Comparison of ENCODE assay signal across 11 cellular contexts in the genomic region with DNA sequence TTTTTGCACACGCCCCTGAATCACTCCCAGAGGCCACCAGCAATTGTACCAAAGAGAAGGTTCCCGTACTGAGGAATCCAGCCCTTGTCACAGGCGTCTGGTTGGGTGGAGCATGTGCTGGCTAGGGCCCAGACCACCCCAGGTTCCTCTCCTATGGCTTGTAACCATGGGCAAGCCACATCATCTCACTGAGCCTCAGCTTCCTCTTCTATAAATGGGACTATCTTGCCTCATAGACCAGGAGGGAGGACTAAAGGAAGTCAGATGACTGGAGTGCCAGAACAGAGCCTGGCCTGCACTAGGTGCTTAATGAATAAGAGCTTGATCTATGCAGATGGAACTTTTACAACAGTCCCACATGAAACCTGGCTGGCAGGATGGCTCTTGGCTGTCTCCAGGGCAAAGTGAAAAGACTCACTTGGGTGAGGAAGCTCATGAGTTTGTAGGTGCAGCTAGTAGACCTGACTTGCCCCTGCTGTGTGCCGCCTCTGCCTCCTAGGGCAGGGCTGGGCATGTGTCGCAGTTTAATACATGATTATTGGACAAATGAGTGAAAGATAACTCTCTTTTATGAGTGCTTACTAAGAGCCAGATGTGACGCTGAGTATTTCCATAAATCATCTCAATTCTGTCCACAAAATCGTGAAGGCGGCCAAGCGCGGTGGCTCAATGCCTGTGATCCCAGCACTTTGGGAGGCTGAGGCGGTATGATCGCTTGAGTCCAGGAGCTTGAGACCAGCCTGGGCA. TPM values are rescaled to one million over a fixed set of nuclear protein-coding genes. Genes with fewer than 3 reads are reported as not detected.
DNase-seq lines count a peak whose midpoint lies in the region; ATAC-seq, FAIRE-seq and TF ChIP-seq lines count a peak whose summit lies in the region.
"Had no signal": no experiment of that assay in that cellular context is flagged by ENCODE, and none has a peak within 500 bp of the region (broad histone marks: within the 10 kb centered on the region; RNA-seq: fewer than 3 reads in every experiment).

No MANE protein-coding gene starts in this region.

- DNase-seq in A549 (ENCODE audit: low read depth in 1 of 2, low spot score in 1 of 2) (no peak), NB4 (ENCODE audit: low read depth) (peak; percentile 95), epithelial cell of esophagus (ENCODE audit: low read depth) (peak; percentile 19), myocyte (ENCODE audit: low read depth) (peak; percentile 78), HuH-7.5 (ENCODE audit: low spot score) (no peak), progenitor cell of endocrine pancreas (ENCODE audit: low spot score, unreplicated experiment) (no peak)
- DNase-seq: activated gamma-delta T cell treated with Interleukin-2 at 50 U/mL for 16 hours; stimulated activated CD4-positive, alpha-beta T cell treated with anti-CD3 and anti-CD28 coated beads, Interleukin-15, amount 100 ng/mL, for 24 hours had no signal

- TF ChIP-seq EP300 in A549 (IDR thresholded peaks at IDR 0.05): no peak

- H3K4me3 ChIP-seq in A549: no peak overlapping the region
- no peak overlapping the region for H3K4me3 ChIP-seq in NB4 (ENCODE audit: low read depth, low read length)
- H3K4me3 ChIP-seq in epithelial cell of esophagus (ENCODE audit: low read length): no peak overlapping the region

- no peaks in the 10 kb centered on the region for H3K9me3 Mint-ChIP-seq in progenitor cell of endocrine pancreas (ENCODE audit: low read depth)
- H3K9me3 Mint-ChIP-seq: CD8-positive, alpha-beta T cell had no signal

- WGBS in A549 (ENCODE audit: missing lambda C conversion rate): 92% methylated on average over 12 of the region's 12 CpGs

- no peak overlapping the region for H3K27ac Mint-ChIP-seq in progenitor cell of endocrine pancreas
- H3K27ac Mint-ChIP-seq: CD8-positive, alpha-beta T cell had no signal

- H3K4me2 ChIP-seq in A549: no peak overlapping the region

- no peak for TF ChIP-seq CTCF in A549 (IDR thresholded peaks at IDR 0.05)
- TF ChIP-seq CTCF in NB4 (IDR thresholded peaks at IDR 0.05; ENCODE audit: low read depth, low read length): no peak
- no peak for TF ChIP-seq CTCF in epithelial cell of esophagus (IDR thresholded peaks at IDR 0.05; ENCODE audit: insufficient read depth, low read depth, low read length, missing control alignments)
- TF ChIP-seq CTCF in progenitor cell of endocrine pancreas (IDR thresholded peaks at IDR 0.05; ENCODE audit: unreplicated experiment): no peak

- CTCF ChIA-PET in A549 (lab: Yijun Ruan, JAX): interaction anchor here (0.6 to 5.1 kb wide), 7 partner anchors 8 to 269 kb away, joined by 3 to 34 read pairs (median 11); no protein-coding TSS in a partner anchor

- H3K4me3 Mint-ChIP-seq in progenitor cell of endocrine pancreas (ENCODE audit: low read depth): no peak overlapping the region
- H3K4me3 Mint-ChIP-seq: CD8-positive, alpha-beta T cell had no signal

- FAIRE-seq in A549 (lab: Jason Lieb, UNC): no peak

- POLR2A ChIA-PET in A549 (lab: Yijun Ruan, JAX): no interaction called here

- H3K36me3 Mint-ChIP-seq in progenitor cell of endocrine pancreas (ENCODE audit: insufficient read depth): peaks cover 18% of the 10 kb centered on the region

- TF ChIP-seq RAD21 in A549 (conservative IDR thresholded peaks at IDR 0.05 in 1 of 2, IDR thresholded peaks at IDR 0.05 in 1 of 2): no peak

- peaks cover 14% of the 10 kb centered on the region for H3K4me1 Mint-ChIP-seq in progenitor cell of endocrine pancreas (ENCODE audit: low read depth)

- H3K27ac ChIP-seq in A549: peak overlapping the region in 1 of 2 experiments; percentile 58; a peak in 3 of 6 replicates

- H3K27me3 Mint-ChIP-seq in progenitor cell of endocrine pancreas: no peaks in the 10 kb centered on the region

- H3K9me3 ChIP-seq in A549: no peaks in the 10 kb centered on the region

- peak; percentile 7; a peak in 3 of 6 replicates for ATAC-seq in A549
- ATAC-seq in HG02610 (IDR thresholded peaks at IDR 0.05; ENCODE audit: unreplicated experiment): no peak
- no peak for ATAC-seq in GM18858 (IDR thresholded peaks at IDR 0.05; ENCODE audit: unreplicated experiment)
- ATAC-seq: CD8-positive, alpha-beta T cell had no signal

- H3K4me1 ChIP-seq in A549: peaks cover 13% of the 10 kb centered on the region; the same call in 2 of the 3 replicates

- TF ChIP-seq POLR2A in A549 (IDR thresholded peaks at IDR 0.05; ENCODE audit: low read length) (no peak), NB4 (IDR thresholded peaks at IDR 0.05; ENCODE audit: extremely low read depth, insufficient read length) (no peak)

TF ChIP-seq in A549, 52 proteins besides CTCF, POLR2A, EP300 and RAD21:
- TF ChIP-seq HOXA7 (CRISPR knock-in tag; IDR thresholded peaks at IDR 0.05) (no peak), CBX8 (IDR thresholded peaks at IDR 0.05) (no peak), ZC3H11A (IDR thresholded peaks at IDR 0.05) (no peak), CHD2 (IDR thresholded peaks at IDR 0.05; ENCODE audit: low read length, partially characterized antibody) (no peak), KDM5A (IDR thresholded peaks at IDR 0.05) (no peak), ZSCAN20 (CRISPR knock-in tag; IDR thresholded peaks at IDR 0.05) (no peak)
- TF ChIP-seq, protein P1, sequence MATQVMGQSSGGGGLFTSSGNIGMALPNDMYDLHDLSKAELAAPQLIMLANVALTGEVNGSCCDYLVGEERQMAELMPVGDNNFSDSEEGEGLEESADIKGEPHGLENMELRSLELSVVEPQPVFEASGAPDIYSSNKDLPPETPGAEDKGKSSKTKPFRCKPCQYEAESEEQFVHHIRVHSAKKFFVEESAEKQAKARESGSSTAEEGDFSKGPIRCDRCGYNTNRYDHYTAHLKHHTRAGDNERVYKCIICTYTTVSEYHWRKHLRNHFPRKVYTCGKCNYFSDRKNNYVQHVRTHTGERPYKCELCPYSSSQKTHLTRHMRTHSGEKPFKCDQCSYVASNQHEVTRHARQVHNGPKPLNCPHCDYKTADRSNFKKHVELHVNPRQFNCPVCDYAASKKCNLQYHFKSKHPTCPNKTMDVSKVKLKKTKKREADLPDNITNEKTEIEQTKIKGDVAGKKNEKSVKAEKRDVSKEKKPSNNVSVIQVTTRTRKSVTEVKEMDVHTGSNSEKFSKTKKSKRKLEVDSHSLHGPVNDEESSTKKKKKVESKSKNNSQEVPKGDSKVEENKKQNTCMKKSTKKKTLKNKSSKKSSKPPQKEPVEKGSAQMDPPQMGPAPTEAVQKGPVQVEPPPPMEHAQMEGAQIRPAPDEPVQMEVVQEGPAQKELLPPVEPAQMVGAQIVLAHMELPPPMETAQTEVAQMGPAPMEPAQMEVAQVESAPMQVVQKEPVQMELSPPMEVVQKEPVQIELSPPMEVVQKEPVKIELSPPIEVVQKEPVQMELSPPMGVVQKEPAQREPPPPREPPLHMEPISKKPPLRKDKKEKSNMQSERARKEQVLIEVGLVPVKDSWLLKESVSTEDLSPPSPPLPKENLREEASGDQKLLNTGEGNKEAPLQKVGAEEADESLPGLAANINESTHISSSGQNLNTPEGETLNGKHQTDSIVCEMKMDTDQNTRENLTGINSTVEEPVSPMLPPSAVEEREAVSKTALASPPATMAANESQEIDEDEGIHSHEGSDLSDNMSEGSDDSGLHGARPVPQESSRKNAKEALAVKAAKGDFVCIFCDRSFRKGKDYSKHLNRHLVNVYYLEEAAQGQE (IDR thresholded peaks at IDR 0.05): no peak
- TF ChIP-seq, protein P2, sequence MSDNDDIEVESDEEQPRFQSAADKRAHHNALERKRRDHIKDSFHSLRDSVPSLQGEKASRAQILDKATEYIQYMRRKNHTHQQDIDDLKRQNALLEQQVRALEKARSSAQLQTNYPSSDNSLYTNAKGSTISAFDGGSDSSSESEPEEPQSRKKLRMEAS (IDR thresholded peaks at IDR 0.05): no peak
- TF ChIP-seq, protein P3, sequence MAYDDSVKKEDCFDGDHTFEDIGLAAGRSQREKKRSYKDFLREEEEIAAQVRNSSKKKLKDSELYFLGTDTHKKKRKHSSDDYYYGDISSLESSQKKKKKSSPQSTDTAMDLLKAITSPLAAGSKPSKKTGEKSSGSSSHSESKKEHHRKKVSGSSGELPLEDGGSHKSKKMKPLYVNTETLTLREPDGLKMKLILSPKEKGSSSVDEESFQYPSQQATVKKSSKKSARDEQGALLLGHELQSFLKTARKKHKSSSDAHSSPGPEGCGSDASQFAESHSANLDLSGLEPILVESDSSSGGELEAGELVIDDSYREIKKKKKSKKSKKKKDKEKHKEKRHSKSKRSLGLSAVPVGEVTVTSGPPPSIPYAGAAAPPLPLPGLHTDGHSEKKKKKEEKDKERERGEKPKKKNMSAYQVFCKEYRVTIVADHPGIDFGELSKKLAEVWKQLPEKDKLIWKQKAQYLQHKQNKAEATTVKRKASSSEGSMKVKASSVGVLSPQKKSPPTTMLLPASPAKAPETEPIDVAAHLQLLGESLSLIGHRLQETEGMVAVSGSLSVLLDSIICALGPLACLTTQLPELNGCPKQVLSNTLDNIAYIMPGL (CRISPR knock-in tag; IDR thresholded peaks at IDR 0.05; ENCODE audit: borderline replicate concordance): no peak
TF ChIP-seq in A549: peak in this region for 0.

RNA-seq across cellular contexts. Expression of a gene that starts 29.3 kb away (rescaled TPM):
- polyA plus RNA-seq in A549 (2011; rRNA removed): 33.3 and 33.4 TPM in 2 replicates
- polyA plus RNA-seq in A549 (2012; cell fraction: cytosol; rRNA removed): 24.2 and 24.3 TPM in 2 replicates
- polyA plus RNA-seq in A549 (2012; cell fraction: nucleus; rRNA removed): 20.3 and 29.3 TPM in 2 replicates
- polyA plus RNA-seq in A549 (2017; fragmentation: RNase III; extraction: RNeasy Plus Mini Kit Qiagen cat#74134 plus additional on column Dnase treatment): 25.2 to 36.2 TPM (median 32.8 TPM) in 3 replicates
- 16.9 and 20.6 TPM in 2 replicates for polyA minus RNA-seq in A549 (2011; rRNA and poly(A)+ RNA removed)
- total RNA-seq in myocyte: 1,721 and 2,454 TPM in 2 replicates
- polyA plus RNA-seq in myocyte (2012): 673 TPM
- 56.4 and 58.2 TPM in 2 replicates for total RNA-seq in progenitor cell of endocrine pancreas

RNA-seq across cellular contexts. Expression of a gene that starts 42.8 kb away (rescaled TPM):
- polyA plus RNA-seq in A549 (2011; rRNA removed) (491 and 498 TPM in 2 replicates), A549 (2017; fragmentation: RNase III; extraction: RNeasy Plus Mini Kit Qiagen cat#74134 plus additional on column Dnase treatment) (914 to 927 TPM (median 924 TPM) in 3 replicates)
- polyA plus RNA-seq in A549 (2012; cell fraction: cytosol; rRNA removed): 148 and 172 TPM in 2 replicates
- polyA plus RNA-seq in A549 (2012; cell fraction: nucleus; rRNA removed): 41.3 and 63.7 TPM in 2 replicates
- 61.8 and 62.4 TPM in 2 replicates for polyA minus RNA-seq in A549 (2011; rRNA and poly(A)+ RNA removed)
- total RNA-seq in myocyte (527 and 616 TPM in 2 replicates), progenitor cell of endocrine pancreas (438 and 447 TPM in 2 replicates)
- 451 TPM for polyA plus RNA-seq in myocyte (2012)

Comparison
In these comparisons a context has a peak if more than half of its experiments do, and no peak if none do; other contexts are left out.
1. ATAC-seq: peak in A549 (2 of 2); none in HG02610 (single experiment) and GM18858 (single experiment).
2. DNase-seq: peak in NB4 (single experiment), epithelial cell of esophagus (single experiment) and myocyte (single experiment); none in A549 (0 of 2), HuH-7.5 (single experiment) and progenitor cell of endocrine pancreas (single experiment).
3. RNA of a gene that starts 29.3 kb away (total RNA-seq): 1,721 to 2,454 TPM in myocyte; 56.4 to 58.2 TPM in progenitor cell of endocrine pancreas; every median in the first group is over 10 times any median in the second.